In the genomic region with DNA sequence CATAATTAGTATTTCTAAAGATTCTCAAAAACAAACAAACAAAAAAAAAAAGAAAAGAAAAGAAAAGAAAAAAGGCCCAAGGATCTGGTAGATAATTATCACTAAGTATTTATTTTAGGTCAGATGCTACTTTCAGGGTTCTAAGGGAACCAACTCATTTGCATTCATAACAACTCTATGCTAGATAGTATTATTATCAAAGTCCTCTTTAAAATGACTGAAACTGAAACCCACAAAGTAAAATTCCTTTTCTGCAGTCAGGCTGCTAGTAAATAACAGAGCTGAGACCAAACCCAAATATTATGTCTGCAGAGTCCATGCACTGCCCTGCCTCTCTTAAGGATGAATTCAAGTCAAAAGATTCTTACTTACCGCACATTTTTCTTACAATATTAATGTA, we compare ENCODE assay signal across 17 cellular contexts. TPM values are rescaled to one million over a fixed set of nuclear protein-coding genes. Genes with fewer than 3 reads are reported as not detected.
DNase-seq lines count a peak whose midpoint lies in the region; ATAC-seq, FAIRE-seq and TF ChIP-seq lines count a peak whose summit lies in the region.
"Had no signal": no experiment of that assay in that cellular context is flagged by ENCODE, and none has a peak within 500 bp of the region (broad histone marks: within the 10 kb centered on the region; RNA-seq: fewer than 3 reads in every experiment).

No MANE protein-coding gene starts in this region.

- POLR2A ChIA-PET in GM12878 (lab: Charles Lee), result no interaction called here

- TF ChIP-seq RAD21 in GM12878 (IDR thresholded peaks at IDR 0.05; ENCODE audit: insufficient read depth, low read depth, low read length), result no peak

- TF ChIP-seq EP300 in GM12878 (IDR thresholded peaks at IDR 0.05; ENCODE audit: borderline replicate concordance in 1 of 2, control insufficient read depth in 1 of 2, low read depth in 2 of 2, low read length in 2 of 2), result no peak

- no peaks in the 10 kb centered on the region for H3K36me3 Mint-ChIP-seq in CD14-positive monocyte
- H3K36me3 Mint-ChIP-seq: activated naive CD8-positive, alpha-beta T cell treated with anti-CD3 and anti-CD28 coated beads, Interleukin-2, amount 10 ng/mL, durations not matched to agents 7 days and 5 days; brain had no signal

- peak; percentile 81 for ATAC-seq in GM18870 (IDR thresholded peaks at IDR 0.05; ENCODE audit: unreplicated experiment)
- peak; percentile 89 for ATAC-seq in GM21515 (IDR thresholded peaks at IDR 0.05; ENCODE audit: unreplicated experiment)
- ATAC-seq in HG03039 (IDR thresholded peaks at IDR 0.05; ENCODE audit: unreplicated experiment), result peak; percentile 85
- ATAC-seq in GM12878, result peak; percentile 93
- ATAC-seq in HG02763 (IDR thresholded peaks at IDR 0.05; ENCODE audit: unreplicated experiment), result no peak
- ATAC-seq in GM21526 (IDR thresholded peaks at IDR 0.05; ENCODE audit: low FRiP score, unreplicated experiment), result no peak
- ATAC-seq: foreskin keratinocyte, HCT116 had no signal

- 93% methylated on average over 1 of the region's 1 CpG for WGBS in GM12878 (ENCODE audit: insufficient coverage, insufficient replicate concordance, low lambda C conversion rate, missing lambda C conversion rate)

- no peak for TF ChIP-seq POLR2A in GM12878 (IDR thresholded peaks at IDR 0.05; ENCODE audit: low read depth, low read length)

- CTCF ChIA-PET in GM12878 (lab: Yijun Ruan, JAX), result no interaction called here

- H3K4me3 ChIP-seq in GM12878, result no peak overlapping the region
- H3K4me3 ChIP-seq: spleen, thyroid gland had no signal

- TF ChIP-seq CTCF in GM12878 (IDR thresholded peaks at IDR 0.05 in 2 of 3, conservative IDR thresholded peaks at IDR 0.05 in 1 of 3; ENCODE audit: control insufficient read depth in 2 of 3, extremely low read depth in 1 of 3, insufficient read depth in 1 of 3, low read depth in 3 of 3, low read length in 3 of 3) (no peak), CD14-positive monocyte (IDR thresholded peaks at IDR 0.05) (no peak)

- H3K9me3 ChIP-seq in GM12878 (replicated peaks; ENCODE audit: control insufficient read depth, insufficient read depth, low read length), result no peaks in the 10 kb centered on the region
- H3K9me3 ChIP-seq: spleen, thyroid gland had no signal

- H3K9me3 Mint-ChIP-seq in CD14-positive monocyte, result peaks cover 0 to 6% (median 0%) of the 10 kb centered on the region in 7 donors
- H3K9me3 Mint-ChIP-seq: activated naive CD8-positive, alpha-beta T cell treated with anti-CD3 and anti-CD28 coated beads, Interleukin-2, amount 10 ng/mL, durations not matched to agents 7 days and 5 days had no signal

- FAIRE-seq in GM12878 (lab: Jason Lieb, UNC), result no peak

- in situ Hi-C loops in GM12878 (cut with MboI), result no loop called here

- no peaks in the 10 kb centered on the region for H3K27me3 ChIP-seq in GM12878 (replicated peaks in 1 of 2; ENCODE audit: control insufficient read depth in 2 of 2, insufficient read depth in 2 of 2, low read length in 1 of 2)
- H3K27me3 ChIP-seq: foreskin keratinocyte, spleen, thyroid gland had no signal

- SMC1A ChIA-PET in GM12878 (lab: Charles Lee; ENCODE audit: uncharacterized antibody, unreplicated experiment), result interaction anchor here (1.2 kb wide), 1 partner anchor 15 kb away, joined by 3 read pairs; no protein-coding TSS in a partner anchor

- no peak overlapping the region for H3K9ac ChIP-seq in GM12878 (ENCODE audit: control insufficient read depth, insufficient read depth, low read length)

- no peak overlapping the region for H3K27ac ChIP-seq in GM12878 (ENCODE audit: control insufficient read depth, insufficient read depth)
- H3K27ac ChIP-seq: foreskin keratinocyte, spleen, thyroid gland had no signal

- no peaks in the 10 kb centered on the region for H4K20me1 ChIP-seq in GM12878 (ENCODE audit: control insufficient read depth, insufficient read depth)

- intact Hi-C loops in GM12878 (cut with micrococcal nuclease; ENCODE audit: unreplicated experiment), result no loop called here
- intact Hi-C loops in CD14-positive monocyte (cut with micrococcal nuclease), result no loop called here

- no peak overlapping the region for H2AFZ ChIP-seq in GM12878 (ENCODE audit: control insufficient read depth, low read depth, low read length)

- H3K4me2 ChIP-seq in GM12878 (ENCODE audit: control insufficient read depth, insufficient read depth), result no peak overlapping the region

- RAD21 ChIA-PET in GM12878 (lab: Charles Lee; ENCODE audit: unreplicated experiment), result no interaction called here

- H3K4me1 ChIP-seq in GM12878 (ENCODE audit: control insufficient read depth, insufficient read depth, low read length), result no peaks in the 10 kb centered on the region
- H3K4me1 ChIP-seq: spleen, thyroid gland had no signal

- BruUV-seq in GM12878 (replicated peaks; lab: Mats Ljungman, UMichigan), result no TSS peak

- no peak overlapping the region for H3K27ac Mint-ChIP-seq in CD14-positive monocyte
- H3K27ac Mint-ChIP-seq: activated naive CD8-positive, alpha-beta T cell treated with anti-CD3 and anti-CD28 coated beads, Interleukin-2, amount 10 ng/mL, durations not matched to agents 7 days and 5 days; brain had no signal

- H3K27me3 Mint-ChIP-seq in CD14-positive monocyte (ENCODE audit: low read depth in 3 of 3), result no peaks in the 10 kb centered on the region
- H3K27me3 Mint-ChIP-seq: activated naive CD8-positive, alpha-beta T cell treated with anti-CD3 and anti-CD28 coated beads, Interleukin-2, amount 10 ng/mL, durations not matched to agents 7 days and 5 days had no signal

- no peaks in the 10 kb centered on the region for H3K79me2 ChIP-seq in GM12878 (ENCODE audit: control insufficient read depth, insufficient read depth, low read length)

- DNase-seq in GM12878 (ENCODE audit: low read depth, low spot score) (no peak), CD14-positive monocyte (ENCODE audit: low spot score) (no peak)
- DNase-seq: activated naive CD8-positive, alpha-beta T cell treated with anti-CD3 and anti-CD28 coated beads, Interleukin-2, amount 10 ng/mL, durations not matched to agents 7 days and 5 days; cortex of kidney; foreskin keratinocyte; midbrain; NCI-H1930; NCI-H446 treated with DMSO at 0.1 percent for 48 hours; spleen; thyroid gland had no signal

- H3K36me3 ChIP-seq in GM12878 (ENCODE audit: control insufficient read depth in 2 of 2, insufficient read depth in 2 of 2, low read length in 1 of 2), result no peaks in the 10 kb centered on the region
- H3K36me3 ChIP-seq: spleen, thyroid gland had no signal

- H3K4me3 Mint-ChIP-seq in CD14-positive monocyte, result no peak overlapping the region
- H3K4me3 Mint-ChIP-seq: activated naive CD8-positive, alpha-beta T cell treated with anti-CD3 and anti-CD28 coated beads, Interleukin-2, amount 10 ng/mL, durations not matched to agents 7 days and 5 days; brain had no signal

- no peaks in the 10 kb centered on the region for H3K4me1 Mint-ChIP-seq in CD14-positive monocyte
- H3K4me1 Mint-ChIP-seq: activated naive CD8-positive, alpha-beta T cell treated with anti-CD3 and anti-CD28 coated beads, Interleukin-2, amount 10 ng/mL, durations not matched to agents 7 days and 5 days; brain had no signal

TF ChIP-seq in GM12878, 131 proteins besides CTCF, POLR2A, EP300 and RAD21:
- TF ChIP-seq TARDBP (IDR thresholded peaks at IDR 0.05; ENCODE audit: borderline replicate concordance) (no peak), SRF (IDR thresholded peaks at IDR 0.05; ENCODE audit: low read depth in 2 of 2, low read length in 2 of 2) (no peak), ZNF217 (IDR thresholded peaks at IDR 0.05) (peak; percentile 41; the same call in 1 of the 2 replicates), JUNB (IDR thresholded peaks at IDR 0.05) (0 out of 2 replicates have a peak, but pooled peaks have one; percentile 11), MTA2 (IDR thresholded peaks at IDR 0.05; ENCODE audit: low read depth) (peak; percentile 25; the same call in 1 of the 2 replicates)
- TF ChIP-seq, protein P1, sequence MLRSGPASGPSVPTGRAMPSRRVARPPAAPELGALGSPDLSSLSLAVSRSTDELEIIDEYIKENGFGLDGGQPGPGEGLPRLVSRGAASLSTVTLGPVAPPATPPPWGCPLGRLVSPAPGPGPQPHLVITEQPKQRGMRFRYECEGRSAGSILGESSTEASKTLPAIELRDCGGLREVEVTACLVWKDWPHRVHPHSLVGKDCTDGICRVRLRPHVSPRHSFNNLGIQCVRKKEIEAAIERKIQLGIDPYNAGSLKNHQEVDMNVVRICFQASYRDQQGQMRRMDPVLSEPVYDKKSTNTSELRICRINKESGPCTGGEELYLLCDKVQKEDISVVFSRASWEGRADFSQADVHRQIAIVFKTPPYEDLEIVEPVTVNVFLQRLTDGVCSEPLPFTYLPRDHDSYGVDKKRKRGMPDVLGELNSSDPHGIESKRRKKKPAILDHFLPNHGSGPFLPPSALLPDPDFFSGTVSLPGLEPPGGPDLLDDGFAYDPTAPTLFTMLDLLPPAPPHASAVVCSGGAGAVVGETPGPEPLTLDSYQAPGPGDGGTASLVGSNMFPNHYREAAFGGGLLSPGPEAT (IDR thresholded peaks at IDR 0.05; ENCODE audit: low read depth), result peak; percentile 26; the same call in 1 of the 2 replicates

RNA-seq across cellular contexts. Expression of a gene that starts 38.3 kb away (rescaled TPM):
- 123 and 124 TPM in 2 replicates for total RNA-seq in GM12878 (2013; cell fraction: nucleolus; rRNA removed)
- total RNA-seq in GM12878 (2014; rRNA removed), result 3.6 and 5.0 TPM in 2 replicates
- total RNA-seq in GM12878 (2014; rRNA removed; fragmentation: Illumina TruSeq; extraction: Trizol), result 3.8 and 4.6 TPM in 2 replicates
- total RNA-seq in GM12878 (2021), result 1.5 and 2.5 TPM in 2 replicates
- not detected for polyA plus RNA-seq in GM12878 (2011; ENCODE audit: low read depth)
- polyA plus RNA-seq in GM12878 (2011; rRNA removed), result 4.2 and 5.3 TPM in 2 replicates
- polyA plus RNA-seq in GM12878 (2011; cell fraction: cytosol; rRNA removed), result 1.4 and 2.2 TPM in 2 replicates
- 7.2 and 10.0 TPM in 2 replicates for polyA plus RNA-seq in GM12878 (2011; cell fraction: nucleus; rRNA removed)
- 0.23 and 0.24 TPM in 2 replicates for polyA plus RNA-seq in GM12878 (2012)
- 1.6 and 1.7 TPM in 2 replicates for polyA plus RNA-seq in GM12878 (2014; fragmentation: Illumina TruSeq; extraction: Trizol)
- polyA plus RNA-seq in GM12878 (2014; fragmentation: Nextera tagmentation; extraction: Ambion mirVana), result 1 to 10 TPM; 1.1 to 1.2 TPM
- 1.8 and 2.2 TPM in 2 replicates for polyA plus RNA-seq in GM12878 (2014; rRNA removed)
- 1 to 10 TPM; 3.1 TPM for polyA plus RNA-seq in GM12878 (2016; fragmentation: Nextera tagmentation; extraction: Ambion mirVana)
- 15.2 and 20.3 TPM in 2 replicates for polyA minus RNA-seq in GM12878 (2011; rRNA and poly(A)+ RNA removed)
- polyA minus RNA-seq in GM12878 (2011; cell fraction: cytosol; rRNA and poly(A)+ RNA removed), result 0.80 and 3.0 TPM in 2 replicates
- 37.5 and 43.2 TPM in 2 replicates for polyA minus RNA-seq in GM12878 (2011; cell fraction: nucleus; rRNA and poly(A)+ RNA removed)
- polyA plus RNA-seq in CD14-positive monocyte, result under 1 TPM in 1 of 2 donors, not detected in 1; 0.36 TPM
- total RNA-seq: activated naive CD8-positive, alpha-beta T cell treated with anti-CD3 and anti-CD28 coated beads, Interleukin-2, amount 10 ng/mL, durations not matched to agents 7 days and 5 days had no signal

Comparison
In these comparisons a context has a peak if more than half of its experiments do, and no peak if none do; other contexts are left out.
1. ATAC-seq: peak in GM18870 (single experiment), GM21515 (single experiment), HG03039 (single experiment) and GM12878 (single experiment); none in HG02763 (single experiment) and GM21526 (single experiment).